8 cellular contexts compared by ENCODE assay signal in the genomic region with DNA sequence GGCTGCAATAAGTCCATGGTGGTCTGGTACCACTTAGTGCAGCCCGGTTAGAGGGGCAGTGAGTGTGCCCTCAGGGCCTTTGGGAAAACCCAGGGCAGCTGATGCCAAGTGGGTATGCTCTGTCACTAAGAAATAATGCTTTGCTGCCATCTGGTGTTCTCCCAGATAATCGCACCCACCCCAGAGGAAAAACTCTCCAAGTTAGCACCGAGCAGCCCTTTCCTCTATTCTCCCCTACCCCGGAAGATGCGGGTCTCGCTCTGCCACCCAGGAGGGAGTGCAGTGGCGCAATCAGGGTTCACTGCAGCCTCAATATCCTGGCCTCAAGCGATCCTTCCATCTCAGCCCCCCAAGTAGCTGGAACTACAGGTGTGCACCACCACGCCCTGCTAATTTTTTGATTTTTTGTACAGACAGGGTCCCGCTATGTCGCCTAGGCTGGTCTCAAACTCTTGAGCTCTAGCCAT. TPM values are rescaled to one million over a fixed set of nuclear protein-coding genes. Genes with fewer than 3 reads are reported as not detected.
A peak's percentile ranks its signal among the peaks of the same experiment; 100 is the strongest.
DNase-seq lines count a peak whose midpoint lies in the region; ATAC-seq and TF ChIP-seq lines count a peak whose summit lies in the region.

No MANE protein-coding gene starts in this region.

- peaks cover 0 to 6% (median 0%) of the 10 kb centered on the region in 11 experiments; a peak in 1 of 22 replicates for H4K20me1 ChIP-seq in BLaER1 treated with 17β-estradiol and CSF1 and Interleukin-3, amounts not matched to agents 10 nM and 100 nM

- DNase-seq in H4 (ENCODE audit: low spot score), result peak; percentile 34
- peak; percentile 73 to 83 for DNase-seq in NCI-H524 (lab: John Stamatoyannopoulos, UW)
- peak; percentile 92 for DNase-seq in activated CD4-positive, alpha-beta T cell treated with anti-CD3 and anti-CD28 coated beads, Interleukin-2, amount 10 ng/mL, durations not matched to agents 24 days and 14 days
- DNase-seq in coronary artery (ENCODE audit: low spot score), result no peak
- DNase-seq in right lobe of liver, result peak; percentile 49 to 67 (median 61)
- peak; percentile 14 to 46 (median 44) for DNase-seq in stimulated activated CD4-positive, alpha-beta T cell treated with anti-CD3 and anti-CD28 coated beads, TNF-alpha, amount 100 ng/mL, for 48 hours (ENCODE audit: low read depth in 3 of 3)

- H3K4me1 ChIP-seq in BLaER1 treated with 17β-estradiol and CSF1 and Interleukin-3, amounts not matched to agents 10 nM and 100 nM, result peaks cover 33 to 49% (median 43%) of the 10 kb centered on the region in 10 experiments
- peaks cover 0 to 50% (median 21%) of the 10 kb centered on the region in 4 donors for H3K4me1 ChIP-seq in right lobe of liver

- H3K27ac Mint-ChIP-seq in activated CD4-positive, alpha-beta T cell treated with anti-CD3 and anti-CD28 coated beads, Interleukin-2, amount 10 ng/mL, durations not matched to agents 24 days and 14 days, result no peak overlapping the region

- no peak overlapping the region for H3K4me3 Mint-ChIP-seq in activated CD4-positive, alpha-beta T cell treated with anti-CD3 and anti-CD28 coated beads, Interleukin-2, amount 10 ng/mL, durations not matched to agents 24 days and 14 days

- TF ChIP-seq POLR2A in right lobe of liver (IDR thresholded peaks at IDR 0.05), result no peak

- peak overlapping the region in 8 of 11 experiments; percentile 41 to 61 (median 50); a peak in 15 of 22 replicates for H3K27ac ChIP-seq in BLaER1 treated with 17β-estradiol and CSF1 and Interleukin-3, amounts not matched to agents 10 nM and 100 nM
- H3K27ac ChIP-seq in coronary artery, result no peak overlapping the region
- no peak overlapping the region for H3K27ac ChIP-seq in right lobe of liver

- peaks cover 10% of the 10 kb centered on the region for H3K36me3 Mint-ChIP-seq in activated CD4-positive, alpha-beta T cell treated with anti-CD3 and anti-CD28 coated beads, Interleukin-2, amount 10 ng/mL, durations not matched to agents 24 days and 14 days (ENCODE audit: low read depth)

- H3K27me3 ChIP-seq in BLaER1 treated with 17β-estradiol and CSF1 and Interleukin-3, amounts not matched to agents 10 nM and 100 nM, result no peaks in the 10 kb centered on the region
- H3K27me3 ChIP-seq in right lobe of liver, result no peaks in the 10 kb centered on the region

- peaks cover 7% of the 10 kb centered on the region for H3K4me1 Mint-ChIP-seq in activated CD4-positive, alpha-beta T cell treated with anti-CD3 and anti-CD28 coated beads, Interleukin-2, amount 10 ng/mL, durations not matched to agents 24 days and 14 days

- ATAC-seq in right lobe of liver, result peak; percentile 57 to 74 (median 62)
- no peak for ATAC-seq in GM18909 (IDR thresholded peaks at IDR 0.05; ENCODE audit: poor library complexity, unreplicated experiment)

- no peak overlapping the region for H3K4me3 ChIP-seq in BLaER1 treated with 17β-estradiol and CSF1 and Interleukin-3, amounts not matched to agents 10 nM and 100 nM
- no peak overlapping the region for H3K4me3 ChIP-seq in coronary artery
- H3K4me3 ChIP-seq in right lobe of liver, result no peak overlapping the region

- 53% methylated on average over 5 of the region's 11 CpGs for WGBS in right lobe of liver (ENCODE audit: insufficient coverage, low coverage, low lambda C conversion rate, missing lambda C conversion rate)

- intact Hi-C loops in activated CD4-positive, alpha-beta T cell treated with anti-CD3 and anti-CD28 coated beads, Interleukin-2, amount 10 ng/mL, durations not matched to agents 24 days and 14 days (cut with micrococcal nuclease), result loop anchor here (1.0 to 5.0 kb wide), 6 partner anchors 120 to 600 kb away; a partner anchor contains a TSS
- intact Hi-C loops in right lobe of liver (cut with DNase I), result loop anchor here in 1 of 2 donors (10.0 kb wide), 1 partner anchor 323 kb away; no protein-coding TSS in a partner anchor

- TF ChIP-seq CTCF in coronary artery (IDR thresholded peaks at IDR 0.05) (peak; percentile 92), right lobe of liver (IDR thresholded peaks at IDR 0.05) (peak; percentile 82 to 85 (median 84))

- peaks cover 11 to 23% (median 20%) of the 10 kb centered on the region in 11 experiments for H3K36me3 ChIP-seq in BLaER1 treated with 17β-estradiol and CSF1 and Interleukin-3, amounts not matched to agents 10 nM and 100 nM
- H3K36me3 ChIP-seq in right lobe of liver, result no peaks in the 10 kb centered on the region

- no peaks in the 10 kb centered on the region for H3K9me3 Mint-ChIP-seq in activated CD4-positive, alpha-beta T cell treated with anti-CD3 and anti-CD28 coated beads, Interleukin-2, amount 10 ng/mL, durations not matched to agents 24 days and 14 days

- H3K9ac ChIP-seq in BLaER1 treated with 17β-estradiol and CSF1 and Interleukin-3, amounts not matched to agents 10 nM and 100 nM, result no peak overlapping the region; a peak in 1 of 22 replicates

- no peaks in the 10 kb centered on the region for H3K27me3 Mint-ChIP-seq in activated CD4-positive, alpha-beta T cell treated with anti-CD3 and anti-CD28 coated beads, Interleukin-2, amount 10 ng/mL, durations not matched to agents 24 days and 14 days

- H3K4me2 ChIP-seq in BLaER1 treated with 17β-estradiol and CSF1 and Interleukin-3, amounts not matched to agents 10 nM and 100 nM, result peak overlapping the region; percentile 42 to 80 (median 69)

- no peaks in the 10 kb centered on the region for H3K9me3 ChIP-seq in BLaER1 treated with 17β-estradiol and CSF1 and Interleukin-3, amounts not matched to agents 10 nM and 100 nM (replicated peaks in 1 of 11)
- H3K9me3 ChIP-seq in right lobe of liver, result no peaks in the 10 kb centered on the region

RNA-seq across cellular contexts. Expression of a gene that starts 21.3 kb away (rescaled TPM):
- 0.16 and 0.39 TPM in 2 replicates for total RNA-seq in H4 (2014; rRNA removed; shearing (Covaris generic))
- 3.7 and 4.3 TPM in 2 replicates for total RNA-seq in activated CD4-positive, alpha-beta T cell treated with anti-CD3 and anti-CD28 coated beads, Interleukin-2, amount 10 ng/mL, durations not matched to agents 24 days and 14 days
- 10 to 100 TPM in 1 of 6 experiments, 1 to 10 TPM in 5; 1.5 to 11.5 (median 4.7) TPM for total RNA-seq in right lobe of liver

RNA-seq across cellular contexts. Expression of a gene that starts 26.0 kb away (rescaled TPM):
- 171 and 193 TPM in 2 replicates for total RNA-seq in H4 (2014; rRNA removed; shearing (Covaris generic))
- 72.3 and 73.0 TPM in 2 replicates for total RNA-seq in activated CD4-positive, alpha-beta T cell treated with anti-CD3 and anti-CD28 coated beads, Interleukin-2, amount 10 ng/mL, durations not matched to agents 24 days and 14 days
- 100 to 1,000 TPM in 4 of 6 experiments, 10 to 100 TPM in 2; 84.2 to 186 (median 126) TPM for total RNA-seq in right lobe of liver

RNA-seq across cellular contexts. Expression of a gene that starts 28.2 kb away (rescaled TPM):
- total RNA-seq in H4 (2014; rRNA removed; shearing (Covaris generic)), result 31.7 and 36.7 TPM in 2 replicates
- total RNA-seq in activated CD4-positive, alpha-beta T cell treated with anti-CD3 and anti-CD28 coated beads, Interleukin-2, amount 10 ng/mL, durations not matched to agents 24 days and 14 days, result 117 and 129 TPM in 2 replicates
- total RNA-seq in right lobe of liver, result 10 to 100 TPM; 40.7 to 71.1 (median 59.8) TPM

Comparison
In these comparisons a context has a peak if more than half of its experiments do, and no peak if none do; other contexts are left out.
1. H3K27ac ChIP-seq: peak in BLaER1 treated with 17β-estradiol and CSF1 and Interleukin-3, amounts not matched to agents 10 nM and 100 nM (8 of 11); none in coronary artery (0 of 2) and right lobe of liver (0 of 3).